In the genomic region with DNA sequence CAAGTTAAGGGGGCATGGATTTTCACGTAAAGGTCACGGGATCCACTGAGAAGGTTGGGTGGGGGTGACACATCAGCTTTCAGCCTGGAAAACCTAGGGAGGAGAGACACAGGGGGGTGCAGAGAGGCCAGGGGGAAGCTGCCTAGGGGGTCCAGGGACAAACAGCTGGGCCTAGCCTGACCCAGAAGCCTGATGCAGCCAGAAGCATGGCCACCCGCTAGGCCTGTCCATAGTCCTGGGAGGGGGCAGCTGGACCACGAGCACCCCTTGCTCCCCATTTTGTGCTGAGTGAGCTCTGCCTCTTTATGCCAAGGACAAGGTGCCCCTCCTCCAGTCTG, we compare ENCODE assay signal across 17 cellular contexts.
"Had no signal": no experiment of that assay in that cellular context is flagged by ENCODE, and none has a peak within 500 bp of the region (broad histone marks: within the 10 kb centered on the region; RNA-seq: fewer than 3 reads in every experiment).

No MANE protein-coding gene starts in this region.

- H3K27ac Mint-ChIP-seq: activated naive CD8-positive, alpha-beta T cell had no signal

- H3K27ac ChIP-seq: cardiac muscle cell, esophagus squamous epithelium, heart right ventricle, lower lobe of right lung, psoas muscle, SK-N-MC, thoracic aorta, upper lobe of left lung had no signal

- H3K36me3 Mint-ChIP-seq: activated naive CD8-positive, alpha-beta T cell had no signal

- H3K9me3 ChIP-seq: esophagus squamous epithelium, lower lobe of right lung, psoas muscle, thoracic aorta, upper lobe of left lung had no signal

- H3K27me3 ChIP-seq: cardiac muscle cell, esophagus squamous epithelium, upper lobe of left lung had no signal

- H3K36me3 ChIP-seq: cardiac muscle cell, esophagus squamous epithelium, heart right ventricle, lower lobe of right lung, thoracic aorta, upper lobe of left lung had no signal

- ATAC-seq: psoas muscle had no signal

- DNase-seq: activated CD4-positive, alpha-beta T cell treated with anti-CD3 and anti-CD28 coated beads, Interleukin-2, amount 50 U/mL, for 4 hours; activated gamma-delta T cell treated with Interleukin-2 at 50 U/mL for 16 hours; dermis blood vessel endothelial cell; effector memory CD4-positive, alpha-beta T cell; esophagus squamous epithelium; heart right ventricle; lower lobe of right lung; stimulated activated CD4-positive, alpha-beta T cell treated with anti-CD3 and anti-CD28 coated beads, Interleukin-15, amount 100 ng/mL, for 24 hours; stimulated activated CD4-positive, alpha-beta T cell treated with anti-CD3 and anti-CD28 coated beads, Interleukin-2, amount 100 ng/mL, for 48 hours had no signal

- H3K4me3 ChIP-seq: cardiac muscle cell, esophagus squamous epithelium, heart right ventricle, lower lobe of right lung, psoas muscle, SK-N-MC, thoracic aorta, upper lobe of left lung had no signal

- FAIRE-seq: small intestine, TTC549 had no signal

- H3K4me3 Mint-ChIP-seq: activated naive CD8-positive, alpha-beta T cell had no signal

- H3K4me1 ChIP-seq: heart right ventricle, lower lobe of right lung, psoas muscle, upper lobe of left lung had no signal
